ENCODE assay signal across 18 cellular contexts in the genomic region with DNA sequence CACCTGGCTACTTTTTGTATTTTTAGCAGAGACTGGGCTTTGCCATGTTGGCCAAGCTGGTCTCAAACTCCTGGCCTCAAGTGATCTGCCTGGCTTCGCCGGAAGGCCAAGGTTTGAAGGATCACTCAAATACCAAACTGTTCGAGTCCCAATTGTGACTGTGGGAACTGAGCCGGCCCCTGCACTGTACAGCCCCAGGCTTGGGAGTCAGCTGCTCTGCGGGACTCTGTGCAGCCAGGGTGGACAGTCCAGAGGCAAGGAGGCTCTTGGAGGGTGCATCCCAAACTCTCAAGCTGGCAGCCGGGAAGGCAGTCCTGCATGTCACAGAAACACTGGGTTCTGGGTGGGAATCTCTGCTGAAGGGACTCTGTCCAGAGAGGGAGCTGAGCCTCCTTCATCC.
"Had no signal": no experiment of that assay in that cellular context is flagged by ENCODE, and none has a peak within 500 bp of the region (broad histone marks: within the 10 kb centered on the region; RNA-seq: fewer than 3 reads in every experiment).

No MANE protein-coding gene starts in this region.

- ATAC-seq: Right ventricle myocardium inferior had no signal

- DNase-seq: KBM-7, NCI-H1092, NCI-H1105 treated with DMSO at 0.1 percent for 48 hours, NCI-H1417 treated with DMSO at 0.1 percent for 48 hours, NCI-H187, NCI-H2029, NCI-H2081 treated with DMSO at 0.1 percent for 48 hours, NCI-H2171, NCI-H446, NCI-H510A, NCI-H524 treated with DMSO at 0.1 percent for 48 hours, NCI-H69, NCI-H774, RPMI8226, SHP77 treated with DMSO at 0.1 percent for 48 hours, SJCRH30 had no signal

- H3K4me1 ChIP-seq: SJCRH30 had no signal

- H3K27ac ChIP-seq: HL-60, SJCRH30 had no signal

- H3K36me3 ChIP-seq: SJCRH30 had no signal

- H3K4me3 ChIP-seq: SJCRH30 had no signal

- H3K27me3 ChIP-seq: SJCRH30 had no signal
